ENCODE assay signal across 12 cellular contexts in the genomic region with DNA sequence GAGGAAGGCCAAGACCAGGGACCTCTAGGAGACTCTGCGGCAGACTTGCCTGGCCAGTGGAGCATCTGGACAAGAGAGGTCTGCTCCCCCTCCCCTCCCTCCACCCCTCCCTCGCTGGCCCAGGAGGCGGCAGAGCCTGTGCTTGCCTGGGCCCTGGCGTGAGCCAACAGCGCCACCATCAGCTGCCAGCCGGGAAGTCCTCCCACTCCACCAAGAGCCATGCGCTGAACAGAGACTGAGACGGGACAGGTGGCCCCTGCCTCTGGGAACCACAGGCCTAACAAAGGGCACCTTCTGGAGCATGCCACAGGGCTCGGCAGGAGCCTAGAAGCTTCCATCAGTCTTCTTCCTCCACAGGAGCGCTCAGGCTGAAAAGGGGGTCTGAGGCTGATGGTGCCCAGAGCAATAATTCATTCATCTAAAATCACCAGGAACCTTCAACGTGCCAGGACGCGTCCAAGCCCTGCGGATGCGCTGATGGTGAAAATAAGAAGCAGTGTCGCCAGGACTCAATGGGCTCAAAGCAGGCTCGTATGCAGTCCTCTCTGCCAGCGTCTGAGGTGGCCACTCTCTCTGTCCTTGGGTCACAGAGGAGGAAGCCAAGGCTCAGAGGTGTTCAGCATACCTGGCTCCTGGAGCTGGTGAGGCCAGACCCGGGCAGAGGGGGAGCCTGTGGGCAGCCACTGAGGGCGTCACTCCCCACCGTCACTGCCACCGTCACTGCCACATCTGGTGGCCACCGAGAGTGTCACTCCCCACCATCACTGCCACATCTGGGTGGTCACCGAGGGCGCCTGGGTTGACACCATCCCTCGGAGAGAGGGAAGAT.
DNase-seq lines count a peak whose midpoint lies in the region; ATAC-seq and TF ChIP-seq lines count a peak whose summit lies in the region.
"Had no signal": no experiment of that assay in that cellular context is flagged by ENCODE, and none has a peak within 500 bp of the region (broad histone marks: within the 10 kb centered on the region; RNA-seq: fewer than 3 reads in every experiment).

No MANE protein-coding gene starts in this region.

- no peak for ATAC-seq in GM21423 (IDR thresholded peaks at IDR 0.05; ENCODE audit: unreplicated experiment)

- no peaks in the 10 kb centered on the region for H3K36me3 ChIP-seq in A673 (ENCODE audit: insufficient read depth, low read length, poor library complexity, severe bottlenecking)

- H3K4me3 ChIP-seq in A673 (ENCODE audit: low read depth, low read length, poor library complexity, severe bottlenecking), result no peak overlapping the region

- H3K9me3 ChIP-seq in A673 (ENCODE audit: low read depth, low read length, poor library complexity, severe bottlenecking), result no peaks in the 10 kb centered on the region

- CTCF ChIA-PET in A673 (lab: Charles Lee), result no interaction called here

- DNase-seq in A673 (ENCODE audit: low spot score) (peak; percentile 37), NCI-H510A (lab: John Stamatoyannopoulos, UW) (peak; percentile 70), head of caudate nucleus (peak in 22 of 42 donors; percentile 12 to 56 (median 36)), Kasumi-1 (lab: John Stamatoyannopoulos, UW) (no peak), SW 1271 (lab: John Stamatoyannopoulos, UW) (no peak), NCI-H226 (no peak)
- DNase-seq: hippocampal formation; IMR-90; midbrain; stimulated activated CD4-positive, alpha-beta T cell treated with anti-CD3 and anti-CD28 coated beads, Interleukin-4, amount 100 ng/mL, for 1 hour had no signal

- peaks cover 10% of the 10 kb centered on the region for H3K4me1 ChIP-seq in A673 (ENCODE audit: insufficient read depth, low read length, poor library complexity, severe bottlenecking)

- POLR2A ChIA-PET in A673 (lab: Charles Lee; ENCODE audit: low non-redundant PET), result no interaction called here

- intact Hi-C loops in A673 (cut with micrococcal nuclease; ENCODE audit: unreplicated experiment), result no loop called here
- intact Hi-C loops in head of caudate nucleus (cut with DNase I), result no loop called here

- H3K27me3 ChIP-seq in A673 (replicated peaks; ENCODE audit: insufficient read depth, low read depth, low read length, poor library complexity), result no peaks in the 10 kb centered on the region

- BruUV-seq in A673 (replicated peaks; lab: Mats Ljungman, UMichigan), result no TSS peak

- no peak overlapping the region for H3K27ac ChIP-seq in A673 (ENCODE audit: low read depth, low read length, poor library complexity, severe bottlenecking)

- TF ChIP-seq CTCF in A673 (conservative IDR thresholded peaks at IDR 0.05; ENCODE audit: low read depth, low read length), result peak; percentile 66
- TF ChIP-seq CTCF in GM12873 (IDR thresholded peaks at IDR 0.05; ENCODE audit: insufficient read depth, low read depth, low read length, missing control alignments), result peak; percentile 28

Comparison
In these comparisons a context has a peak if more than half of its experiments do, and no peak if none do; other contexts are left out.
1. DNase-seq: peak in A673 (single experiment), NCI-H510A (single experiment) and head of caudate nucleus (22 of 42); none in Kasumi-1 (0 of 2), SW 1271 (0 of 2) and NCI-H226 (single experiment).